9 cellular contexts compared by ENCODE assay signal in the genomic region with DNA sequence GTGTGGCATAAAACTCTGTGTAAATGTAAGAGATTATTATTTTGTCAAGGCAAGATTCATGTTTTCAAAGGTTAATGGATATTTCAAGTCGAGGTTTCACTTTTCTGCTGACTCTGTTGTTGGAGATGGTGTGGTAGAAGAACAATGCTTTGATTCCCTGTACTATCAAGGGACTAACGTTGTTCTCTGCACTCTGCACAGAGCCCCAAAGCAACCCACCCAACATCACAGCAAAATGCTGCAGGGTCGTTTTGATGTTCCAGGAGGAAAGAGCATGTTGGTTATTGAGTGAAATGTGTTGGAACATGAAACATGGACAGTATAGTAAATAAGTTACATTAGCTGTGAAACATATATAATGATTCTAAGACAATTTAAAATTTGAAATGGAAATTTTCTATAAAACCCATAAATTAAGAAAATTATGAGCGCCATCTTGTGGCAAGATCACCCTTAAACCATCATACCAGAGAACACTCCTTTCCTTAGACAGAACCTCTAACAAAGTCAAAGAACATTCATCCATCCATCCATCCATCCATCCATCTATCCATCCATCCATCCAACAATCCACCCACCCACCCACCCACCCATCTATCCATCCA.
DNase-seq lines count a peak whose midpoint lies in the region; ATAC-seq, FAIRE-seq and TF ChIP-seq lines count a peak whose summit lies in the region.
"Had no signal": no experiment of that assay in that cellular context is flagged by ENCODE, and none has a peak within 500 bp of the region (broad histone marks: within the 10 kb centered on the region; RNA-seq: fewer than 3 reads in every experiment).

No MANE protein-coding gene starts in this region.

- H3K27me3 Mint-ChIP-seq in astrocyte (ENCODE audit: low read depth, unreplicated experiment) = peaks cover 13% of the 10 kb centered on the region

- no peak overlapping the region for H3K4me3 Mint-ChIP-seq in astrocyte (ENCODE audit: unreplicated experiment)
- H3K4me3 Mint-ChIP-seq: naive thymus-derived CD8-positive, alpha-beta T cell had no signal

- intact Hi-C loops in right lobe of liver (cut with DNase I) = loop anchor here (5.0 to 10.0 kb wide), 3 partner anchors 90 to 230 kb away; no protein-coding TSS in a partner anchor

- peaks cover 3% of the 10 kb centered on the region for H3K4me1 ChIP-seq in astrocyte (ENCODE audit: insufficient read depth, low read length)
- no peaks in the 10 kb centered on the region for H3K4me1 ChIP-seq in right lobe of liver

- H3K9me3 Mint-ChIP-seq in astrocyte (ENCODE audit: unreplicated experiment) = no peaks in the 10 kb centered on the region
- H3K9me3 Mint-ChIP-seq: naive thymus-derived CD8-positive, alpha-beta T cell had no signal

- H3K27ac ChIP-seq in astrocyte (ENCODE audit: low read depth, low read length) (no peak overlapping the region), right lobe of liver (no peak overlapping the region), caudate nucleus (ENCODE audit: low read depth, low read length) (no peak overlapping the region)

- H3K36me3 ChIP-seq in astrocyte (ENCODE audit: insufficient read depth, low read length) (no peaks in the 10 kb centered on the region), right lobe of liver (no peaks in the 10 kb centered on the region)

- H3K36me3 Mint-ChIP-seq in astrocyte (ENCODE audit: low read depth, unreplicated experiment) = no peaks in the 10 kb centered on the region
- H3K36me3 Mint-ChIP-seq: naive thymus-derived CD8-positive, alpha-beta T cell had no signal

- H3K9me3 ChIP-seq in astrocyte (ENCODE audit: insufficient read depth, low read depth, low read length) (no peaks in the 10 kb centered on the region), right lobe of liver (no peaks in the 10 kb centered on the region)

- TF ChIP-seq POLR2A in right lobe of liver (IDR thresholded peaks at IDR 0.05) = no peak

- peak; percentile 44 for TF ChIP-seq CTCF in astrocyte (IDR thresholded peaks at IDR 0.05; ENCODE audit: insufficient read depth, low read depth, low read length)
- peak; percentile 35 to 53 (median 42) for TF ChIP-seq CTCF in right lobe of liver (IDR thresholded peaks at IDR 0.05)

- H3K4me2 ChIP-seq in astrocyte (ENCODE audit: low read length) = no peak overlapping the region

- no peaks in the 10 kb centered on the region for H3K27me3 ChIP-seq in astrocyte (ENCODE audit: insufficient read depth, low read length)
- H3K27me3 ChIP-seq in right lobe of liver = no peaks in the 10 kb centered on the region

- no peak overlapping the region for H3K4me3 ChIP-seq in astrocyte (ENCODE audit: insufficient read depth, low read depth, low read length)
- no peak overlapping the region for H3K4me3 ChIP-seq in right lobe of liver

- H4K20me1 ChIP-seq in astrocyte (ENCODE audit: insufficient read depth, low read length) = no peaks in the 10 kb centered on the region

- DNase-seq in NCI-H2171 treated with DMSO at 0.1 percent for 48 hours (lab: John Stamatoyannopoulos, UW) = peak; percentile 2
- no peak for DNase-seq in NCI-H2171 (lab: John Stamatoyannopoulos, UW)
- DNase-seq in LHCN-M2 (ENCODE audit: low read depth) = peak; percentile 18
- DNase-seq in astrocyte (ENCODE audit: low read depth) = no peak
- no peak for DNase-seq in right lobe of liver
- DNase-seq in caudate nucleus (lab: John Stamatoyannopoulos, UW) = no peak
- DNase-seq in UCSD-AML1 (lab: John Stamatoyannopoulos, UW; ENCODE audit: unreplicated experiment) = no peak

- no peak for FAIRE-seq in astrocyte (lab: Jason Lieb, UNC)

- H2AFZ ChIP-seq in astrocyte (ENCODE audit: low read depth, low read length) = no peak overlapping the region

- peaks cover 3% of the 10 kb centered on the region for H3K4me1 Mint-ChIP-seq in astrocyte (ENCODE audit: low read depth, unreplicated experiment)

- no peaks in the 10 kb centered on the region for H3K79me2 ChIP-seq in astrocyte (ENCODE audit: insufficient read depth, low read length)

- WGBS in right lobe of liver (ENCODE audit: insufficient coverage, low coverage, low lambda C conversion rate, missing lambda C conversion rate) = 22% methylated on average over 4 of the region's 4 CpGs

- ATAC-seq in right lobe of liver (peak in 2 of 4 donors; percentile 42 to 60), HG02623 (IDR thresholded peaks at IDR 0.05; ENCODE audit: unreplicated experiment) (no peak)
- ATAC-seq: naive thymus-derived CD8-positive, alpha-beta T cell had no signal

- no peak overlapping the region for H3K9ac ChIP-seq in astrocyte (ENCODE audit: low read length)

- no peak overlapping the region for H3K27ac Mint-ChIP-seq in astrocyte (ENCODE audit: unreplicated experiment)
- H3K27ac Mint-ChIP-seq: naive thymus-derived CD8-positive, alpha-beta T cell had no signal

Comparison
In these comparisons a context has a peak if more than half of its experiments do, and no peak if none do; other contexts are left out.
1. DNase-seq: peak in NCI-H2171 treated with DMSO at 0.1 percent for 48 hours (single experiment) and LHCN-M2 (single experiment); none in NCI-H2171 (single experiment), astrocyte (single experiment), right lobe of liver (0 of 3), caudate nucleus (0 of 61) and UCSD-AML1 (single experiment).